ENCODE assay signal across 34 cellular contexts in genomic region chr19:2277138-2277537, GRCh38. TPM values are rescaled to one million over a fixed set of nuclear protein-coding genes. Genes with fewer than 3 reads are reported as not detected.
DNase-seq lines count a peak whose midpoint lies in the region; ATAC-seq, FAIRE-seq and TF ChIP-seq lines count a peak whose summit lies in the region.
"Had no signal": no experiment of that assay in that cellular context is flagged by ENCODE, and none has a peak within 500 bp of the region (broad histone marks: within the 10 kb centered on the region; RNA-seq: fewer than 3 reads in every experiment).

No MANE protein-coding gene starts in this region.

- intact Hi-C loops in K562 (cut with micrococcal nuclease) = loop anchor here (5.0 kb wide), 2 partner anchors 40 to 335 kb away; no protein-coding TSS in a partner anchor

- no peak overlapping the region for H2AFZ ChIP-seq in K562 (ENCODE audit: low read depth, low read length)
- H2AFZ ChIP-seq in osteoblast (ENCODE audit: low read length) = no peak overlapping the region
- H2AFZ ChIP-seq in mesenchymal stem cell (ENCODE audit: low read depth, low read length) = no peak overlapping the region

- DNase-seq in activated naive CD4-positive, alpha-beta T cell treated with anti-CD3 and anti-CD28 coated beads, Interleukin-2, amount 10 ng/mL, durations not matched to agents 7 days and 5 days = no peak
- DNase-seq in activated naive CD4-positive, alpha-beta T cell treated with anti-CD3 and anti-CD28 coated beads, Interleukin-2, amount 50 U/mL, for 16 hours = no peak
- DNase-seq in GM12891 (ENCODE audit: insufficient read length, low spot score) = no peak
- no peak for DNase-seq in K562 (ENCODE audit: extremely low read depth in 1 of 4, low spot score in 3 of 4)
- DNase-seq in osteoblast (ENCODE audit: insufficient read length, low spot score, missing footprints) = peak; percentile 52
- DNase-seq in T-helper 2 cell = no peak
- no peak for DNase-seq in mesenchymal stem cell
- DNase-seq: activated CD4-positive, alpha-beta T cell treated with anti-CD3 and anti-CD28 coated beads, Interleukin-2, amount 50 U/mL, for 48 hours; activated CD8-positive, alpha-beta memory T cell treated with anti-CD3 and anti-CD28 coated beads, Interleukin-2, amount 50 U/mL, for 48 hours; activated gamma-delta T cell treated with Interleukin-2 at 50 U/mL for 16 hours; amniotic stem cell; DMS79 treated with DMSO at 0.1 percent for 48 hours; GF-D8; H7; midbrain; NCI-H1417; NCI-H2029 treated with DMSO at 0.1 percent for 48 hours; NCI-H526; Peyer's patch; SJCRH30; stimulated activated CD4-positive, alpha-beta T cell treated with anti-CD3 and anti-CD28 coated beads, Interleukin-4, amount 100 ng/mL, for 4 hours; T-helper 1 cell; testis; uterus had no signal

- no peak for TF ChIP-seq EP300 in K562 (IDR thresholded peaks at IDR 0.05; ENCODE audit: low read length)

- no peak for ATAC-seq in K562
- no peak for ATAC-seq in HG02981 (IDR thresholded peaks at IDR 0.05; ENCODE audit: unreplicated experiment)
- ATAC-seq: stimulated activated memory B cell treated with anti-CD40 and anti-IgM and Interleukin-4, amounts not matched to agents 10 μg/mL and 1 μg/mL and 100 μg/mL, for 72 hours had no signal

- H3K14ac ChIP-seq in mesenchymal stem cell (ENCODE audit: low read length in 2 of 2) = no peak overlapping the region

- H3K36me3 Mint-ChIP-seq in activated naive CD4-positive, alpha-beta T cell treated with anti-CD3 and anti-CD28 coated beads, Interleukin-2, amount 10 ng/mL, durations not matched to agents 7 days and 5 days = peaks cover 17% of the 10 kb centered on the region

- H2AK5ac ChIP-seq in mesenchymal stem cell (ENCODE audit: low read length, severe bottlenecking) = no peak overlapping the region

- no peak overlapping the region for H3K4ac ChIP-seq in mesenchymal stem cell (ENCODE audit: low read depth in 1 of 2, low read length in 2 of 2)

- WGBS in K562 (ENCODE audit: insufficient coverage, low coverage, missing lambda C conversion rate) = 49% methylated on average over 9 of the region's 9 CpGs
- 89% methylated on average over 8 of the region's 9 CpGs for WGBS in mesenchymal stem cell

- H3K4me2 ChIP-seq in K562 (ENCODE audit: insufficient read depth, low read length) (no peak overlapping the region), osteoblast (ENCODE audit: insufficient read depth, low read length) (no peak overlapping the region), mesenchymal stem cell (ENCODE audit: low read length, poor library complexity, severe bottlenecking) (no peak overlapping the region)

- POLR2A ChIA-PET in K562 (lab: Yijun Ruan, JAX) = interaction anchor here (0.6 to 4.0 kb wide), 16 partner anchors 9 to 322 kb away, joined by 3 to 17 read pairs (median 4); partner anchors contain the start of gene PLEKHJ1

- no peak overlapping the region for H2BK120ac ChIP-seq in mesenchymal stem cell (ENCODE audit: low read depth, low read length)

- peak overlapping the region; percentile 52 for H3K27ac Mint-ChIP-seq in activated naive CD4-positive, alpha-beta T cell treated with anti-CD3 and anti-CD28 coated beads, Interleukin-2, amount 10 ng/mL, durations not matched to agents 7 days and 5 days
- H3K27ac Mint-ChIP-seq: progenitor cell of endocrine pancreas; stimulated activated memory B cell treated with anti-CD40 and anti-IgM and Interleukin-4, amounts not matched to agents 10 μg/mL and 1 μg/mL and 100 μg/mL, for 72 hours had no signal

- H3K27me3 Mint-ChIP-seq in activated naive CD4-positive, alpha-beta T cell treated with anti-CD3 and anti-CD28 coated beads, Interleukin-2, amount 10 ng/mL, durations not matched to agents 7 days and 5 days = peaks cover 7% of the 10 kb centered on the region
- H3K27me3 Mint-ChIP-seq: stimulated activated memory B cell treated with anti-CD40 and anti-IgM and Interleukin-4, amounts not matched to agents 10 μg/mL and 1 μg/mL and 100 μg/mL, for 72 hours had no signal

- H3K79me1 ChIP-seq in mesenchymal stem cell (replicated peaks; ENCODE audit: low read length, poor library complexity, severe bottlenecking) = peaks cover 21% of the 10 kb centered on the region

- TF ChIP-seq CTCF in K562 (IDR thresholded peaks at IDR 0.05 in 2 of 3, conservative IDR thresholded peaks at IDR 0.05 in 1 of 3; ENCODE audit: insufficient read depth in 2 of 3, low read depth in 1 of 3, low read length in 3 of 3) (no peak), osteoblast (IDR thresholded peaks at IDR 0.05; ENCODE audit: extremely low read depth, low read depth, low read length) (no peak)

- CTCF ChIA-PET in activated naive CD4-positive, alpha-beta T cell treated with anti-CD3 and anti-CD28 coated beads, Interleukin-2, amount 10 ng/mL, durations not matched to agents 7 days and 5 days (lab: Charles Lee) = interaction anchor here (0.7 kb wide), 1 partner anchor 41 kb away, joined by 3 read pairs; no protein-coding TSS in a partner anchor
- CTCF ChIA-PET in K562 (lab: Yijun Ruan, JAX; ENCODE audit: low intra/inter-chr PET ratio) = no interaction called here

- no peak overlapping the region for H3K18ac ChIP-seq in mesenchymal stem cell (ENCODE audit: low read depth in 1 of 2, low read length in 2 of 2)

- no peak for TF ChIP-seq RAD21 in K562 (CRISPR knock-in tag; conservative IDR thresholded peaks at IDR 0.05 in 1 of 2, IDR thresholded peaks at IDR 0.05 in 1 of 2)

- no peak overlapping the region for H3K4me3 ChIP-seq in K562
- no peak overlapping the region for H3K4me3 ChIP-seq in osteoblast (ENCODE audit: insufficient read depth, low read length)
- no peak overlapping the region for H3K4me3 ChIP-seq in mesenchymal stem cell (ENCODE audit: insufficient read depth in 1 of 2, low read depth in 1 of 2, low read length in 2 of 2)
- H3K4me3 ChIP-seq: Peyer's patch, SJCRH30, uterus had no signal

- BruUV-seq in K562 (replicated peaks; lab: Mats Ljungman, UMichigan) = no TSS peak

- H3K9ac ChIP-seq in K562 (ENCODE audit: insufficient read depth in 1 of 2, low read depth in 2 of 2, low read length in 2 of 2) = no peak overlapping the region
- no peak overlapping the region for H3K9ac ChIP-seq in mesenchymal stem cell (ENCODE audit: low read length)

- no peak overlapping the region for H4K91ac ChIP-seq in mesenchymal stem cell (ENCODE audit: low read length)

- H3K4me1 ChIP-seq in K562 (replicated peaks in 1 of 2; ENCODE audit: control insufficient read depth in 2 of 2, insufficient read depth in 2 of 2, low read length in 2 of 2) (peaks cover 10 to 67% of the 10 kb centered on the region in 2 experiments), osteoblast (ENCODE audit: insufficient read depth, low read length) (peaks cover 18% of the 10 kb centered on the region), mesenchymal stem cell (ENCODE audit: control insufficient read depth, insufficient read depth, low read depth, low read length) (peaks cover 57% of the 10 kb centered on the region)

- H2BK15ac ChIP-seq in mesenchymal stem cell (ENCODE audit: low read depth, poor library complexity, severe bottlenecking) = no peak overlapping the region

- in situ Hi-C loops in K562 (cut with MboI) = no loop called here

- no peak overlapping the region for H2BK5ac ChIP-seq in mesenchymal stem cell (ENCODE audit: low read depth, low read length, poor library complexity, severe bottlenecking)

- no peaks in the 10 kb centered on the region for H3K27me3 ChIP-seq in K562 (ENCODE audit: control insufficient read depth in 2 of 2, insufficient read depth in 2 of 2, low read length in 2 of 2)
- no peaks in the 10 kb centered on the region for H3K27me3 ChIP-seq in osteoblast (ENCODE audit: insufficient read depth, low read length)
- H3K27me3 ChIP-seq in mesenchymal stem cell (ENCODE audit: control insufficient read depth in 1 of 2, insufficient read depth in 1 of 2, low read length in 2 of 2) = no peaks in the 10 kb centered on the region
- H3K27me3 ChIP-seq: Peyer's patch, SJCRH30, testis, uterus had no signal

- no peak overlapping the region for H3K27ac ChIP-seq in K562 (ENCODE audit: extremely low read depth, low read depth, low read length)
- no peak overlapping the region for H3K27ac ChIP-seq in osteoblast (ENCODE audit: low read depth, low read length)
- no peak overlapping the region for H3K27ac ChIP-seq in mesenchymal stem cell (ENCODE audit: low read length, poor library complexity, severe bottlenecking)
- H3K27ac ChIP-seq: epithelial cell of prostate, SJCRH30, testis, uterus had no signal

- peaks cover 23% of the 10 kb centered on the region for H4K20me1 ChIP-seq in K562 (replicated peaks; ENCODE audit: control insufficient read depth, insufficient read depth, low read length)
- H4K20me1 ChIP-seq in osteoblast (ENCODE audit: insufficient read depth, low read length) = peaks cover 58% of the 10 kb centered on the region

- H3K79me2 ChIP-seq in K562 (ENCODE audit: control insufficient read depth, insufficient read depth, low read length) (peaks cover 31% of the 10 kb centered on the region), osteoblast (ENCODE audit: insufficient read depth, low read length) (peaks cover 49% of the 10 kb centered on the region)

- TF ChIP-seq POLR2A in GM12891 (IDR thresholded peaks at IDR 0.05; ENCODE audit: low read depth, low read length) = no peak
- TF ChIP-seq POLR2A in K562 (conservative IDR thresholded peaks at IDR 0.05) = no peak

- peaks cover 5% of the 10 kb centered on the region for H3K9me1 ChIP-seq in K562 (ENCODE audit: control insufficient read depth, insufficient read depth, low read length)

- H3K9me3 ChIP-seq in K562 (replicated peaks; ENCODE audit: control insufficient read depth, insufficient read depth, low read depth, low read length) (no peaks in the 10 kb centered on the region), osteoblast (ENCODE audit: low read depth, low read length) (no peaks in the 10 kb centered on the region), mesenchymal stem cell (ENCODE audit: control insufficient read depth, low read length) (no peaks in the 10 kb centered on the region)
- H3K9me3 ChIP-seq: Peyer's patch, SJCRH30, testis, uterus had no signal

- FAIRE-seq in GM12891 (lab: Jason Lieb, UNC) = no peak
- no peak for FAIRE-seq in K562 (lab: Jason Lieb, UNC)
- FAIRE-seq: A204.1, TTC549 had no signal

- no peaks in the 10 kb centered on the region for H3K9me3 Mint-ChIP-seq in activated naive CD4-positive, alpha-beta T cell treated with anti-CD3 and anti-CD28 coated beads, Interleukin-2, amount 10 ng/mL, durations not matched to agents 7 days and 5 days
- H3K9me3 Mint-ChIP-seq: stimulated activated memory B cell treated with anti-CD40 and anti-IgM and Interleukin-4, amounts not matched to agents 10 μg/mL and 1 μg/mL and 100 μg/mL, for 72 hours had no signal

- no peak overlapping the region for H3K23ac ChIP-seq in mesenchymal stem cell (ENCODE audit: low read length in 2 of 2)

- H3K4me1 Mint-ChIP-seq in activated naive CD4-positive, alpha-beta T cell treated with anti-CD3 and anti-CD28 coated beads, Interleukin-2, amount 10 ng/mL, durations not matched to agents 7 days and 5 days = peaks cover 36% of the 10 kb centered on the region

- no peak overlapping the region for H2BK12ac ChIP-seq in mesenchymal stem cell (ENCODE audit: low read length in 2 of 2)

- peaks cover 22% of the 10 kb centered on the region for H3K36me3 ChIP-seq in K562 (ENCODE audit: control insufficient read depth, insufficient read depth, low read length)
- H3K36me3 ChIP-seq in osteoblast (ENCODE audit: insufficient read depth, low read length) = peaks cover 22% of the 10 kb centered on the region
- H3K36me3 ChIP-seq in mesenchymal stem cell (ENCODE audit: control insufficient read depth in 1 of 2, insufficient read depth in 2 of 2, low read depth in 1 of 2, low read length in 2 of 2) = peaks cover 24 to 57% of the 10 kb centered on the region in 2 experiments
- H3K36me3 ChIP-seq: uterus had no signal

- no peak overlapping the region for H4K8ac ChIP-seq in mesenchymal stem cell (ENCODE audit: low read length)

- H3K4me3 Mint-ChIP-seq in activated naive CD4-positive, alpha-beta T cell treated with anti-CD3 and anti-CD28 coated beads, Interleukin-2, amount 10 ng/mL, durations not matched to agents 7 days and 5 days = no peak overlapping the region
- H3K4me3 Mint-ChIP-seq: stimulated activated memory B cell treated with anti-CD40 and anti-IgM and Interleukin-4, amounts not matched to agents 10 μg/mL and 1 μg/mL and 100 μg/mL, for 72 hours had no signal

RNA-seq across cellular contexts. Expression of gene PEAK3, which starts 4.8 kb away (rescaled TPM):
- 0.49 TPM for polyA plus RNA-seq in GM12891 (2012; ENCODE audit: low read depth, missing spikeins)
- 0.49 TPM in 1 of 2 replicates, not detected in the other for total RNA-seq in K562 (2011; cell fraction: chromatin; rRNA removed; ENCODE audit: low replicate concordance)
- 0.17 TPM in 1 of 2 replicates, not detected in the other for total RNA-seq in K562 (2011; cell fraction: nucleolus; rRNA removed)
- total RNA-seq in K562 (2011; cell fraction: nucleoplasm; rRNA removed) = not detected in 2 replicates
- total RNA-seq in K562 (2014; rRNA removed) = 0.16 TPM in 1 of 2 replicates, not detected in the other
- total RNA-seq in K562 (2014; rRNA removed; fragmentation: Illumina TruSeq; extraction: Trizol) = not detected in 2 replicates
- total RNA-seq in K562 (2015; rRNA removed; fragmentation: Illumina TruSeq; extraction: Trizol) = not detected in 2 replicates
- 0.13 and 0.40 TPM in 2 replicates for total RNA-seq in K562 (2021)
- 0.03 TPM in 1 of 2 replicates, not detected in the other for polyA plus RNA-seq in K562 (2011; rRNA removed)
- not detected in 2 replicates for polyA plus RNA-seq in K562 (2011; cell fraction: cytosol; rRNA removed)
- polyA plus RNA-seq in K562 (2011; cell fraction: nucleus; rRNA removed) = 0.10 TPM in 1 of 2 replicates, not detected in the other
- polyA plus RNA-seq in K562 (2012) = 0.27 and 0.66 TPM in 2 replicates
- 0.06 TPM in 1 of 2 replicates, not detected in the other for polyA plus RNA-seq in K562 (2014; fragmentation: Illumina TruSeq; extraction: Trizol)
- polyA plus RNA-seq in K562 (2014; fragmentation: Nextera tagmentation; extraction: Ambion mirVana) = not detected
- polyA plus RNA-seq in K562 (2014; rRNA removed) = 0.07 TPM in 1 of 2 replicates, not detected in the other
- polyA minus RNA-seq in K562 (2011; rRNA and poly(A)+ RNA removed) = not detected in 2 replicates
- not detected in 2 replicates for polyA minus RNA-seq in K562 (2011; cell fraction: cytosol; rRNA and poly(A)+ RNA removed)
- polyA minus RNA-seq in K562 (2011; cell fraction: nucleus; rRNA and poly(A)+ RNA removed) = 0.11 and 0.13 TPM in 2 replicates
- total RNA-seq in osteoblast = under 0.01 TPM in 1 of 2 replicates, not detected in the other
- polyA plus RNA-seq in mesenchymal stem cell (2013, experiment 1 of 2) = 0.75 TPM
- 0.88 TPM for polyA plus RNA-seq in mesenchymal stem cell (2013, experiment 2 of 2)
- total RNA-seq: H7, kidney epithelial cell, MCF 10A, progenitor cell of endocrine pancreas had no signal
- polyA plus RNA-seq: neural cell had no signal

RNA-seq across cellular contexts. Expression of gene JSRP1, which starts 20.9 kb away (rescaled TPM):
- 0.41 TPM for polyA plus RNA-seq in GM12891 (2012; ENCODE audit: low read depth, missing spikeins)
- 1.7 TPM in 1 of 2 replicates, not detected in the other for total RNA-seq in K562 (2011; cell fraction: chromatin; rRNA removed; ENCODE audit: low replicate concordance)
- total RNA-seq in K562 (2011; cell fraction: nucleolus; rRNA removed) = 0.92 TPM in 1 of 2 replicates, not detected in the other
- total RNA-seq in K562 (2011; cell fraction: nucleoplasm; rRNA removed) = 2.7 TPM in 1 of 2 replicates, not detected in the other
- total RNA-seq in K562 (2014; rRNA removed) (0.29 TPM in 1 of 2 replicates, not detected in the other), K562 (2014; rRNA removed; fragmentation: Illumina TruSeq; extraction: Trizol) (0.40 and 0.45 TPM in 2 replicates), K562 (2015; rRNA removed; fragmentation: Illumina TruSeq; extraction: Trizol) (0.51 and 0.57 TPM in 2 replicates), K562 (2021) (0.58 and 0.78 TPM in 2 replicates), osteoblast (0.72 TPM in 1 of 2 replicates, not detected in the other)
- polyA plus RNA-seq in K562 (2011; rRNA removed) (not detected in 2 replicates), K562 (2014; fragmentation: Illumina TruSeq; extraction: Trizol) (not detected in 2 replicates), K562 (2014; fragmentation: Nextera tagmentation; extraction: Ambion mirVana) (under 1 TPM in 1 of 2 experiments, not detected in 1; 0.08 TPM), K562 (2014; rRNA removed) (1.2 and 2.1 TPM in 2 replicates)
- 0.09 TPM in 1 of 2 replicates, not detected in the other for polyA plus RNA-seq in K562 (2011; cell fraction: cytosol; rRNA removed)
- polyA plus RNA-seq in K562 (2011; cell fraction: nucleus; rRNA removed) = 0.58 TPM in 1 of 2 replicates, not detected in the other
- polyA plus RNA-seq in K562 (2012) = 2.3 and 2.7 TPM in 2 replicates
- 0.63 TPM in 1 of 2 replicates, not detected in the other for polyA minus RNA-seq in K562 (2011; rRNA and poly(A)+ RNA removed)
- not detected in 2 replicates for polyA minus RNA-seq in K562 (2011; cell fraction: cytosol; rRNA and poly(A)+ RNA removed)
- 1.00 TPM in 1 of 2 replicates, not detected in the other for polyA minus RNA-seq in K562 (2011; cell fraction: nucleus; rRNA and poly(A)+ RNA removed)
- polyA plus RNA-seq in mesenchymal stem cell (2013, experiment 1 of 2) = 0.17 TPM
- 0.10 TPM for polyA plus RNA-seq in mesenchymal stem cell (2013, experiment 2 of 2)
- total RNA-seq: H7, lower leg skin, Peyer's patch, uterus had no signal

RNA-seq across cellular contexts. Expression of gene AMH, which starts 28.0 kb away (rescaled TPM):
- 0.19 TPM for polyA plus RNA-seq in GM12891 (2012; ENCODE audit: low read depth, missing spikeins)
- 14.5 and 62.7 TPM in 2 replicates for total RNA-seq in K562 (2011; cell fraction: chromatin; rRNA removed; ENCODE audit: low replicate concordance)
- 48.8 and 60.2 TPM in 2 replicates for total RNA-seq in K562 (2011; cell fraction: nucleolus; rRNA removed)
- total RNA-seq in K562 (2011; cell fraction: nucleoplasm; rRNA removed) = 25.7 and 35.6 TPM in 2 replicates
- total RNA-seq in K562 (2014; rRNA removed) (9.4 and 10.7 TPM in 2 replicates), K562 (2014; rRNA removed; fragmentation: Illumina TruSeq; extraction: Trizol) (0.13 and 0.29 TPM in 2 replicates), K562 (2015; rRNA removed; fragmentation: Illumina TruSeq; extraction: Trizol) (2.6 and 3.5 TPM in 2 replicates), K562 (2021) (22.2 and 27.4 TPM in 2 replicates), osteoblast (under 0.01 and 0.29 TPM in 2 replicates)
- polyA plus RNA-seq in K562 (2011; rRNA removed) (1.7 and 3.6 TPM in 2 replicates), K562 (2014; fragmentation: Illumina TruSeq; extraction: Trizol) (1.5 and 4.0 TPM in 2 replicates), K562 (2014; fragmentation: Nextera tagmentation; extraction: Ambion mirVana) (not detected), K562 (2014; rRNA removed) (19.2 and 23.6 TPM in 2 replicates)
- polyA plus RNA-seq in K562 (2011; cell fraction: cytosol; rRNA removed) = 2.2 and 9.1 TPM in 2 replicates
- polyA plus RNA-seq in K562 (2011; cell fraction: nucleus; rRNA removed) = 52.0 and 130 TPM in 2 replicates
- polyA plus RNA-seq in K562 (2012) = 14.9 and 33.7 TPM in 2 replicates
- 0.09 and 0.18 TPM in 2 replicates for polyA minus RNA-seq in K562 (2011; rRNA and poly(A)+ RNA removed)
- 2.0 and 3.7 TPM in 2 replicates for polyA minus RNA-seq in K562 (2011; cell fraction: cytosol; rRNA and poly(A)+ RNA removed)
- 5.4 and 8.2 TPM in 2 replicates for polyA minus RNA-seq in K562 (2011; cell fraction: nucleus; rRNA and poly(A)+ RNA removed)
- 3.1 TPM for polyA plus RNA-seq in mesenchymal stem cell (2013, experiment 1 of 2)
- polyA plus RNA-seq in mesenchymal stem cell (2013, experiment 2 of 2) = 3.1 TPM
- total RNA-seq: kidney epithelial cell had no signal

RNA-seq across cellular contexts. Expression of gene LINGO3, which starts 30.8 kb away (rescaled TPM):
- polyA plus RNA-seq in GM12891 (2012; ENCODE audit: low read depth, missing spikeins) = 1.1 TPM
- total RNA-seq in K562 (2011; cell fraction: chromatin; rRNA removed; ENCODE audit: low replicate concordance) = not detected in 2 replicates
- total RNA-seq in K562 (2011; cell fraction: nucleolus; rRNA removed) = not detected in 2 replicates
- not detected in 2 replicates for total RNA-seq in K562 (2011; cell fraction: nucleoplasm; rRNA removed)
- total RNA-seq in K562 (2014; rRNA removed) (0.05 TPM in 1 of 2 replicates, not detected in the other), K562 (2014; rRNA removed; fragmentation: Illumina TruSeq; extraction: Trizol) (not detected in 2 replicates), K562 (2015; rRNA removed; fragmentation: Illumina TruSeq; extraction: Trizol) (not detected in 2 replicates), K562 (2021) (not detected in 2 replicates), osteoblast (not detected in 2 replicates)
- polyA plus RNA-seq in K562 (2011; rRNA removed) (0.03 and 0.07 TPM in 2 replicates), K562 (2014; fragmentation: Illumina TruSeq; extraction: Trizol) (not detected in 2 replicates), K562 (2014; fragmentation: Nextera tagmentation; extraction: Ambion mirVana) (under 1 TPM in 1 of 2 experiments, not detected in 1; 0.03 TPM), K562 (2014; rRNA removed) (not detected in 2 replicates)
- 0.06 and 0.07 TPM in 2 replicates for polyA plus RNA-seq in K562 (2011; cell fraction: cytosol; rRNA removed)
- polyA plus RNA-seq in K562 (2011; cell fraction: nucleus; rRNA removed) = not detected in 2 replicates
- 0.47 and 1.6 TPM in 2 replicates for polyA plus RNA-seq in K562 (2012)
- polyA minus RNA-seq in K562 (2011; rRNA and poly(A)+ RNA removed) = not detected in 2 replicates
- not detected in 2 replicates for polyA minus RNA-seq in K562 (2011; cell fraction: cytosol; rRNA and poly(A)+ RNA removed)
- not detected in 2 replicates for polyA minus RNA-seq in K562 (2011; cell fraction: nucleus; rRNA and poly(A)+ RNA removed)
- polyA plus RNA-seq in mesenchymal stem cell (2013, experiment 1 of 2) = not detected
- polyA plus RNA-seq in mesenchymal stem cell (2013, experiment 2 of 2) = not detected
- total RNA-seq: kidney epithelial cell, MCF 10A, SJCRH30, uterus had no signal

RNA-seq across cellular contexts. Expression of gene SF3A2, which starts 40.5 kb away (rescaled TPM):
- polyA plus RNA-seq in GM12891 (2012; ENCODE audit: low read depth, missing spikeins) = 66.1 TPM
- 112 and 366 TPM in 2 replicates for total RNA-seq in K562 (2011; cell fraction: chromatin; rRNA removed; ENCODE audit: low replicate concordance)
- total RNA-seq in K562 (2011; cell fraction: nucleolus; rRNA removed) = 303 and 373 TPM in 2 replicates
- 182 TPM in 2 replicates for total RNA-seq in K562 (2011; cell fraction: nucleoplasm; rRNA removed)
- total RNA-seq in K562 (2014; rRNA removed) (50.3 and 111 TPM in 2 replicates), K562 (2014; rRNA removed; fragmentation: Illumina TruSeq; extraction: Trizol) (4.5 and 5.8 TPM in 2 replicates), K562 (2015; rRNA removed; fragmentation: Illumina TruSeq; extraction: Trizol) (22.8 and 30.6 TPM in 2 replicates), K562 (2021) (181 and 194 TPM in 2 replicates), osteoblast (27.1 and 27.9 TPM in 2 replicates)
- polyA plus RNA-seq in K562 (2011; rRNA removed) (7.9 and 21.0 TPM in 2 replicates), K562 (2014; fragmentation: Illumina TruSeq; extraction: Trizol) (44.6 and 119 TPM in 2 replicates), K562 (2014; fragmentation: Nextera tagmentation; extraction: Ambion mirVana) (under 1 TPM; 0.17 to 0.35 TPM), K562 (2014; rRNA removed) (45.9 and 46.7 TPM in 2 replicates)
- polyA plus RNA-seq in K562 (2011; cell fraction: cytosol; rRNA removed) = 11.3 and 12.6 TPM in 2 replicates
- 164 and 237 TPM in 2 replicates for polyA plus RNA-seq in K562 (2011; cell fraction: nucleus; rRNA removed)
- 142 and 173 TPM in 2 replicates for polyA plus RNA-seq in K562 (2012)
- polyA minus RNA-seq in K562 (2011; rRNA and poly(A)+ RNA removed) = 8.5 and 10.2 TPM in 2 replicates
- 49.6 and 76.1 TPM in 2 replicates for polyA minus RNA-seq in K562 (2011; cell fraction: cytosol; rRNA and poly(A)+ RNA removed)
- polyA minus RNA-seq in K562 (2011; cell fraction: nucleus; rRNA and poly(A)+ RNA removed) = 127 and 137 TPM in 2 replicates
- polyA plus RNA-seq in mesenchymal stem cell (2013, experiment 1 of 2) = 66.8 TPM
- 60.7 TPM for polyA plus RNA-seq in mesenchymal stem cell (2013, experiment 2 of 2)
